Comparison of ENCODE assay signal across 16 cellular contexts in genomic region chr10:84075226-84076046, GRCh38.
DNase-seq lines count a peak whose midpoint lies in the region; ATAC-seq and TF ChIP-seq lines count a peak whose summit lies in the region.
"Had no signal": no experiment of that assay in that cellular context is flagged by ENCODE, and none has a peak within 500 bp of the region (broad histone marks: within the 10 kb centered on the region; RNA-seq: fewer than 3 reads in every experiment).

No MANE protein-coding gene starts in this region.

- no peaks in the 10 kb centered on the region for H3K4me1 ChIP-seq in psoas muscle
- H3K4me1 ChIP-seq: parathyroid adenoma had no signal

- no peaks in the 10 kb centered on the region for H3K27me3 ChIP-seq in psoas muscle (ENCODE audit: insufficient read depth in 3 of 3, low read length in 2 of 3)

- ATAC-seq in Right ventricle myocardium inferior (peak; percentile 69), left cardiac atrium (peak; percentile 29 to 91), psoas muscle (peak; percentile 19 to 64 (median 32)), sciatic nerve (no peak)
- ATAC-seq: PC-3 had no signal

- no peaks in the 10 kb centered on the region for H3K4me1 Mint-ChIP-seq in activated naive CD4-positive, alpha-beta T cell treated with anti-CD3 and anti-CD28 coated beads for 36 hours (ENCODE audit: low read depth)

- H3K9me3 ChIP-seq in psoas muscle: no peaks in the 10 kb centered on the region

- H3K36me3 Mint-ChIP-seq in activated naive CD4-positive, alpha-beta T cell treated with anti-CD3 and anti-CD28 coated beads for 36 hours (ENCODE audit: low read depth): no peaks in the 10 kb centered on the region
- H3K36me3 Mint-ChIP-seq: activated CD4-positive, alpha-beta memory T cell treated with anti-CD3 and anti-CD28 coated beads for 36 hours had no signal

- no peak for DNase-seq in Right ventricle myocardium inferior (ENCODE audit: missing footprints)
- DNase-seq in cardiac septum (ENCODE audit: low spot score): no peak
- DNase-seq in left cardiac atrium: peak; percentile 23
- DNase-seq in psoas muscle: peak in 1 of 2 donors; percentile 25
- no peak for DNase-seq in activated naive CD4-positive, alpha-beta T cell treated with anti-CD3 and anti-CD28 coated beads for 36 hours
- no peak for DNase-seq in sciatic nerve (ENCODE audit: low spot score)
- DNase-seq in GF-D8 (lab: John Stamatoyannopoulos, UW): no peak
- no peak for DNase-seq in NCI-H1436 treated with DMSO at 0.1 percent for 48 hours (lab: John Stamatoyannopoulos, UW)
- DNase-seq: 8988T; activated CD4-positive, alpha-beta memory T cell treated with anti-CD3 and anti-CD28 coated beads for 36 hours; DMS79; NCI-H1930; NCI-H510A treated with DMSO at 0.1 percent for 48 hours; PC-3; substantia nigra had no signal

- no peak for TF ChIP-seq CTCF in psoas muscle (IDR thresholded peaks at IDR 0.05)

- H3K27ac Mint-ChIP-seq in activated naive CD4-positive, alpha-beta T cell treated with anti-CD3 and anti-CD28 coated beads for 36 hours: no peak overlapping the region
- H3K27ac Mint-ChIP-seq: activated CD4-positive, alpha-beta memory T cell treated with anti-CD3 and anti-CD28 coated beads for 36 hours had no signal

- no peak overlapping the region for H3K4me3 Mint-ChIP-seq in activated naive CD4-positive, alpha-beta T cell treated with anti-CD3 and anti-CD28 coated beads for 36 hours
- H3K4me3 Mint-ChIP-seq: activated CD4-positive, alpha-beta memory T cell treated with anti-CD3 and anti-CD28 coated beads for 36 hours had no signal

- CTCF ChIA-PET in activated naive CD4-positive, alpha-beta T cell treated with anti-CD3 and anti-CD28 coated beads for 36 hours (lab: Charles Lee): interaction anchor here (0.6 kb wide), 1 partner anchor 158 kb away, joined by 3 read pairs; no protein-coding TSS in a partner anchor

- peaks cover 3% of the 10 kb centered on the region for H3K27me3 Mint-ChIP-seq in activated naive CD4-positive, alpha-beta T cell treated with anti-CD3 and anti-CD28 coated beads for 36 hours (ENCODE audit: low read depth)

- intact Hi-C loops in Right ventricle myocardium inferior (cut with DNase I): no loop called here
- intact Hi-C loops in cardiac septum (cut with DNase I): no loop called here
- intact Hi-C loops in left cardiac atrium (cut with DNase I): no loop called here
- intact Hi-C loops in psoas muscle (cut with DNase I): no loop called here
- intact Hi-C loops in activated naive CD4-positive, alpha-beta T cell treated with anti-CD3 and anti-CD28 coated beads for 36 hours (cut with micrococcal nuclease): no loop called here
- intact Hi-C loops in sciatic nerve (cut with DNase I): no loop called here

- no peaks in the 10 kb centered on the region for H3K9me3 Mint-ChIP-seq in activated naive CD4-positive, alpha-beta T cell treated with anti-CD3 and anti-CD28 coated beads for 36 hours
- H3K9me3 Mint-ChIP-seq: activated CD4-positive, alpha-beta memory T cell treated with anti-CD3 and anti-CD28 coated beads for 36 hours had no signal

- WGBS in psoas muscle, 3 donors: 78 to 85% (median 82%) methylated on average over 4 of the region's 4 CpGs

- peak overlapping the region; percentile 14 for H3K27ac ChIP-seq in psoas muscle
- H3K27ac ChIP-seq: parathyroid adenoma had no signal

- no peaks in the 10 kb centered on the region for H3K36me3 ChIP-seq in psoas muscle (ENCODE audit: insufficient read depth in 1 of 2, low read depth in 1 of 2)

- no peak overlapping the region for H3K4me3 ChIP-seq in psoas muscle
